ENCODE assay signal across 1 cellular context in the genomic region with DNA sequence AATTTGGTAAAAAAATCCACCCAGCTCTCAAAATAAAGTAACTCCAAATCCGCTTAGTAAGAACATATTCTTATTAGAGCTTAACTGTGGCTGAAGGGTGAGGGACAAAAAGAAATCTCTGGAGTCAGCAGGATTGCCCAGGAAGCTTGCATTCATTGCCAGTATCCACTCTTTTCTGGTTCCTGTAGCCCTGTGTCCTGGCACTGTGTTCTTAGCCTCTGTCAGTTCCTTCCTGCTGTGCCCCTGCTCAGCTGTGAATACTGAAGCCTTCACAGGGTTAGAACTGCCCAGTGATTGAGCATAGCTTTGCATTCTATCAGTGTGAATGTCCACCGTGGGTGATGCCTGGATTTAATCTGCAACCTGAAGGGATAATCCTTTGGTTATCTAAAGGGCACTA.
TF ChIP-seq lines count a peak whose summit lies in the region.

No MANE protein-coding gene starts in this region.

TF ChIP-seq in HCT116, 20 proteins besides CTCF, POLR2A, EP300 and RAD21:
- TF ChIP-seq SIN3A (IDR thresholded peaks at IDR 0.05; ENCODE audit: low read depth): no peak
- TF ChIP-seq, protein P1, sequence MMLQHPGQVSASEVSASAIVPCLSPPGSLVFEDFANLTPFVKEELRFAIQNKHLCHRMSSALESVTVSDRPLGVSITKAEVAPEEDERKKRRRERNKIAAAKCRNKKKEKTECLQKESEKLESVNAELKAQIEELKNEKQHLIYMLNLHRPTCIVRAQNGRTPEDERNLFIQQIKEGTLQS (IDR thresholded peaks at IDR 0.05): no peak
- TF ChIP-seq EGR1 (IDR thresholded peaks at IDR 0.05; ENCODE audit: low read depth): no peak
- TF ChIP-seq JUND (IDR thresholded peaks at IDR 0.05): no peak
- no peak for TF ChIP-seq TCF7L2 (IDR thresholded peaks at IDR 0.05; ENCODE audit: borderline replicate concordance, extremely low read depth, insufficient read depth, insufficient read length)
- TF ChIP-seq EZH2 (IDR thresholded peaks at IDR 0.05): no peak
